15 cellular contexts compared by ENCODE assay signal in the genomic region with DNA sequence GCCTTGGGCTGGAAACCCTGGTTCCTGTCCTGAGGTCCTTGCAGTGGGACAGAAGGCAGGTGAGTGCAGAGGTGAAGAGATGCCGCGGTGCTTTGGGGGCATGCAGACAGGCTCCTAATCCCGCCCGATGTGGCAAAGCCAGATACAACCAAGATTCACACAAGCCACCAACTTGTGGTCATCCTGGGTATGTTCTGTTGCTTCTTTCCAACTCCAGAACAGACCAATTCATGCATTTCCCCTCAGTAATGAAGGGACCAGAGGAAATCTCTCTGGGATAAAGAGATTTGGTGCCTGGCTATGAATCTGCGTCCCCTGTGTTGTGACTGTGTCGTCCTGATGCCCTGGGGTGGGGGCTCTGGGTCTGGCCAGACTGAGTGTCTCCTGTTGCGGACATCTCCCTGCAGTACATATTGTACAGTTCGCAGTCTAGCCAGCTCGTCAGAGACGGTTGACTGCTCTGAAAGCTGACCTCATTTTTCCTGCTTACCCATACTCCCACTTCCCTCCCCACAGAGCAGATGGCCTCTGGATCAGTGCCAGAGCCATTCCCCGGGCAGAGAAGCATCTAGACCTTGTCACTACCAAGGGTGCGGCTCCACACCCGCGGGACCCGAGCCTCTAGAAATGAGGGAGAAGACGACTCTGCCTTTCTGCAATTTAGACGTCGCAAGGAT.
A peak's percentile ranks its signal among the peaks of the same experiment; 100 is the strongest.
DNase-seq lines count a peak whose midpoint lies in the region; ATAC-seq, FAIRE-seq and TF ChIP-seq lines count a peak whose summit lies in the region.
"Had no signal": no experiment of that assay in that cellular context is flagged by ENCODE, and none has a peak within 500 bp of the region (broad histone marks: within the 10 kb centered on the region; RNA-seq: fewer than 3 reads in every experiment).

No MANE protein-coding gene starts in this region.

- no peak overlapping the region for H3K4me3 ChIP-seq in right atrium auricular region
- no peak overlapping the region for H3K4me3 ChIP-seq in SJCRH30
- H3K4me3 ChIP-seq in right cardiac atrium (ENCODE audit: low read length): no peak overlapping the region
- H3K4me3 ChIP-seq in aorta (ENCODE audit: low read length in 2 of 2): no peak overlapping the region
- no peak overlapping the region for H3K4me3 ChIP-seq in osteoblast (ENCODE audit: insufficient read depth, low read length)
- H3K4me3 ChIP-seq: body of pancreas, spleen had no signal

- no peaks in the 10 kb centered on the region for H4K20me1 ChIP-seq in osteoblast (ENCODE audit: insufficient read depth, low read length)

- H2AFZ ChIP-seq in osteoblast (ENCODE audit: low read length): no peak overlapping the region

- FAIRE-seq in GM12892 (lab: Jason Lieb, UNC): no peak

- DNase-seq in Right ventricle myocardium inferior (ENCODE audit: missing footprints) (no peak), right atrium auricular region (ENCODE audit: low spot score) (no peak), SJCRH30 (peak; percentile 38 to 42), right cardiac atrium (peak in 2 of 3 donors; percentile 39 to 59), aorta (no peak), osteoblast (ENCODE audit: insufficient read length, low spot score, missing footprints) (no peak), GM12892 (ENCODE audit: insufficient read length) (no peak), sciatic nerve (ENCODE audit: low spot score) (no peak)
- DNase-seq: activated CD8-positive, alpha-beta memory T cell treated with anti-CD3 and anti-CD28 coated beads for 24 hours; activated naive CD4-positive, alpha-beta T cell treated with Interleukin-2 at 50 U/mL for 16 hours; effector CD8-positive, alpha-beta T cell; KG1; NCI-H146; spleen had no signal

- ATAC-seq in Right ventricle myocardium inferior (peak; percentile 76), right cardiac atrium (peak; percentile 78 to 79), aorta (ENCODE audit: low FRiP score) (peak; percentile 24), sciatic nerve (no peak)
- ATAC-seq: body of pancreas had no signal

- no peaks in the 10 kb centered on the region for H3K9me3 ChIP-seq in right atrium auricular region
- H3K9me3 ChIP-seq in SJCRH30 (replicated peaks): no peaks in the 10 kb centered on the region
- H3K9me3 ChIP-seq in right cardiac atrium (ENCODE audit: control insufficient read depth, low read length): no peaks in the 10 kb centered on the region
- H3K9me3 ChIP-seq in aorta (ENCODE audit: control insufficient read depth, low read length): no peaks in the 10 kb centered on the region
- H3K9me3 ChIP-seq in osteoblast (ENCODE audit: low read depth, low read length): no peaks in the 10 kb centered on the region
- H3K9me3 ChIP-seq: body of pancreas, spleen had no signal

- H3K36me3 ChIP-seq in right atrium auricular region (no peaks in the 10 kb centered on the region), SJCRH30 (peaks cover 13% of the 10 kb centered on the region), aorta (ENCODE audit: control insufficient read depth in 1 of 2, insufficient read depth in 2 of 2, low read length in 1 of 2) (no peaks in the 10 kb centered on the region), osteoblast (ENCODE audit: insufficient read depth, low read length) (no peaks in the 10 kb centered on the region)
- H3K36me3 ChIP-seq: spleen had no signal

- no peak overlapping the region for H3K27ac ChIP-seq in right atrium auricular region
- H3K27ac ChIP-seq in SJCRH30: no peak overlapping the region
- H3K27ac ChIP-seq in right cardiac atrium (ENCODE audit: low read length): no peak overlapping the region
- no peak overlapping the region for H3K27ac ChIP-seq in aorta (ENCODE audit: low read depth in 1 of 2, low read length in 2 of 2)
- H3K27ac ChIP-seq in osteoblast (ENCODE audit: low read depth, low read length): no peak overlapping the region
- H3K27ac ChIP-seq: body of pancreas, spleen had no signal

- no peaks in the 10 kb centered on the region for H3K4me1 ChIP-seq in right atrium auricular region
- H3K4me1 ChIP-seq in SJCRH30: peaks cover 3% of the 10 kb centered on the region; the same call in 1 of the 2 replicates
- H3K4me1 ChIP-seq in right cardiac atrium (ENCODE audit: control insufficient read depth, insufficient read depth, low read length): no peaks in the 10 kb centered on the region
- no peaks in the 10 kb centered on the region for H3K4me1 ChIP-seq in aorta (ENCODE audit: control insufficient read depth in 1 of 2, insufficient read depth in 2 of 2, low read length in 2 of 2)
- no peaks in the 10 kb centered on the region for H3K4me1 ChIP-seq in osteoblast (ENCODE audit: insufficient read depth, low read length)
- H3K4me1 ChIP-seq: body of pancreas, spleen had no signal

- no peak for TF ChIP-seq CTCF in right atrium auricular region (IDR thresholded peaks at IDR 0.05)
- TF ChIP-seq CTCF in osteoblast (IDR thresholded peaks at IDR 0.05; ENCODE audit: extremely low read depth, low read depth, low read length): no peak

- 37% methylated on average over 18 of the region's 18 CpGs for WGBS in right cardiac atrium
- WGBS in aorta, 2 donors: 68 to 73% methylated on average over 18 of the region's 18 CpGs

- H3K27me3 ChIP-seq in right atrium auricular region (no peaks in the 10 kb centered on the region), SJCRH30 (no peaks in the 10 kb centered on the region), right cardiac atrium (ENCODE audit: control insufficient read depth, insufficient read depth) (no peaks in the 10 kb centered on the region), aorta (ENCODE audit: control insufficient read depth in 1 of 2, insufficient read depth in 2 of 2, low read length in 1 of 2) (no peaks in the 10 kb centered on the region), osteoblast (ENCODE audit: insufficient read depth, low read length) (no peaks in the 10 kb centered on the region)
- H3K27me3 ChIP-seq: body of pancreas, spleen had no signal

- H3K79me2 ChIP-seq in osteoblast (ENCODE audit: insufficient read depth, low read length): no peaks in the 10 kb centered on the region

- TF ChIP-seq POLR2A in GM12892 (IDR thresholded peaks at IDR 0.05; ENCODE audit: low read depth, low read length): no peak

- H3K4me2 ChIP-seq in osteoblast (ENCODE audit: insufficient read depth, low read length): no peak overlapping the region

- intact Hi-C loops in Right ventricle myocardium inferior (cut with DNase I): no loop called here
- intact Hi-C loops in right cardiac atrium (cut with DNase I): no loop called here
- intact Hi-C loops in aorta (cut with DNase I): no loop called here
- intact Hi-C loops in sciatic nerve (cut with DNase I): no loop called here

Comparison
In these comparisons a context has a peak if more than half of its experiments do, and no peak if none do; other contexts are left out.
1. DNase-seq: peak in SJCRH30 (2 of 2) and right cardiac atrium (2 of 3); none in Right ventricle myocardium inferior (single experiment), right atrium auricular region (single experiment), aorta (0 of 2), osteoblast (single experiment), GM12892 (single experiment) and sciatic nerve (single experiment).